1 cellular context compared by ENCODE assay signal in the genomic region with DNA sequence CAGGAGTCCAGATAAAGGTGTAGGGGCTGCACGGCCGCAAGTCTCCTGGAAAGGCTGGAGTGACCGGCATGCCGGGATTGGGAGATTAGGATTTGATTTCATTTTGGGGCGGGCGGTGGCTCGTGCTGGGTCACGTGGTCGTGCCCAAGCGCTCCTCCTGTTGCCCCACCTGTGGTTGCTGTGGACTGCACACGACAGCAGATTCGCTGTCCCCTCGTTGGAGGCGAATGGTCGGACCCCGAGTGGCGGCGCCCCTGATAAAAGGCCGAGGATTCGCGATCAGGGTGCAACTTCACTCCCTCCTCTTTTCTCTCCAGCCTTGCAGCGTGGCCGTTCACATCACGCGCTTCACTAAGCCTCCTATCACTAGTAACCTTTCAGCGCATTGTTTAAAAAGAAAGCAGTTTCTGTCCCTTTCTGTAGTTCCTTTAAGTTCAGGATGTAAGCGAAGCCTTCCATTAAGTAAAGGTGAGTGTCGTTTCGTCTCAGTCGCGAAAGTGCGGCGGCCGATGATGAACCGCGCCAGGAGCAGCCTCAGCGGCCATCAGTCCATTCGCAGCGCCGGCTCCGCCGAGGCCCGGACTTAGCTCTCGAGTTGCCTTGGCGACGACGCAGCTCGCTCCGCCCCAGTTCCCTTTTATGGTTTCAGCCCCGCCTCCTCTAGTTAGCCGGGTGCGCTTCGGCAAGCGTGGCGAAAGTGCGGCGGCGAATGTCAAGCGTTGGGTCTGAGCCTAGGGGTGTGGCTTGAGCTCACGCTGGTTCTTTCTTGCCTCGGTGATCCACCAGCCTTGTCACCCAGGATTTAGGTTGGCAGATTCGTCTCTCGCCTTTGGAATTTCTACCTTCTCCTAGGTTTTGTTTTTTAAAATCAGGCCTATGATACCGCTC.
TF ChIP-seq lines count a peak whose summit lies in the region.

No MANE protein-coding gene starts in this region.

TF ChIP-seq in K562, 482 proteins besides CTCF, POLR2A, EP300 and RAD21 (continues in another document):
- TF ChIP-seq SMARCE1 (IDR thresholded peaks at IDR 0.05) (no peak), ZNF785 (CRISPR knock-in tag; IDR thresholded peaks at IDR 0.05) (no peak), ATF1 (CRISPR knock-in tag; IDR thresholded peaks at IDR 0.05) (no peak), ATF1 (tag; IDR thresholded peaks at IDR 0.05) (peak; percentile 62), JUND (IDR thresholded peaks at IDR 0.05; ENCODE audit: borderline replicate concordance, low read depth, low read length) (peak; percentile 51; the same call in 1 of the 2 replicates), JUND (tag; IDR thresholded peaks at IDR 0.05; ENCODE audit: borderline replicate concordance, low read depth, low read length) (no peak), SMC3 (conservative IDR thresholded peaks at IDR 0.05; ENCODE audit: insufficient read depth, low read depth, low read length) (no peak), RFX1 (IDR thresholded peaks at IDR 0.05) (peak; percentile 91), ESRRB (CRISPR knock-in tag; IDR thresholded peaks at IDR 0.05; ENCODE audit: borderline replicate concordance) (no peak), HNRNPL (IDR thresholded peaks at IDR 0.05; ENCODE audit: low read depth, low read length) (no peak), TAF7 (tag; IDR thresholded peaks at IDR 0.05) (no peak), TAF9B (IDR thresholded peaks at IDR 0.05; ENCODE audit: partially characterized antibody) (no peak), MYNN (IDR thresholded peaks at IDR 0.05) (no peak), MYNN (CRISPR knock-in tag; IDR thresholded peaks at IDR 0.05) (no peak), HCFC1 (IDR thresholded peaks at IDR 0.05; ENCODE audit: low read depth, low read length) (peak; percentile 50), HDAC2 (IDR thresholded peaks at IDR 0.05) (no peak), ZBTB7A (IDR thresholded peaks at IDR 0.05; ENCODE audit: borderline replicate concordance, control insufficient read depth, low read depth, low read length) (no peak), POLR2G (IDR thresholded peaks at IDR 0.05; ENCODE audit: low read depth, low read length) (peak; percentile 79), POLR2H (tag; IDR thresholded peaks at IDR 0.05; ENCODE audit: low read depth) (peak; percentile 49), KLF13 (tag; IDR thresholded peaks at IDR 0.05; ENCODE audit: borderline replicate concordance, low read depth) (no peak), POLR3G (IDR thresholded peaks at IDR 0.05; ENCODE audit: extremely low read depth, insufficient read length, insufficient replicate concordance) (no peak), ZKSCAN3 (CRISPR knock-in tag; IDR thresholded peaks at IDR 0.05) (no peak), FOSL1 (tag; conservative IDR thresholded peaks at IDR 0.05) (no peak), XRCC3 (IDR thresholded peaks at IDR 0.05) (no peak), ZFP1 (CRISPR knock-in tag; IDR thresholded peaks at IDR 0.05) (no peak), ZNF583 (CRISPR knock-in tag; IDR thresholded peaks at IDR 0.05) (no peak), SRSF3 (IDR thresholded peaks at IDR 0.05; ENCODE audit: insufficient read depth, low read length) (no peak), ZZZ3 (IDR thresholded peaks at IDR 0.05) (no peak), MAFG (tag; conservative IDR thresholded peaks at IDR 0.05) (no peak), KAT8 (IDR thresholded peaks at IDR 0.05; ENCODE audit: low read depth) (no peak), NBN (IDR thresholded peaks at IDR 0.05; ENCODE audit: low read depth) (no peak), SUPT5H (IDR thresholded peaks at IDR 0.05) (peak; percentile 46), EZH2 (IDR thresholded peaks at IDR 0.05; ENCODE audit: borderline replicate concordance, low read depth, low read length) (no peak), RBM17 (IDR thresholded peaks at IDR 0.05; ENCODE audit: borderline replicate concordance, low read depth, low read length) (no peak), TAF1 (IDR thresholded peaks at IDR 0.05; ENCODE audit: control insufficient read depth, extremely low read depth, insufficient read depth, low read length, severe bottlenecking) (no peak), MEF2A (IDR thresholded peaks at IDR 0.05; ENCODE audit: control insufficient read depth, low read depth, low read length) (no peak), RBM22 (IDR thresholded peaks at IDR 0.05; ENCODE audit: low read depth, low read length, poor library complexity, severe bottlenecking) (peak; percentile 79), RBFOX2 (IDR thresholded peaks at IDR 0.05; ENCODE audit: low read depth, low read length) (peak; percentile 70), EHMT2 (IDR thresholded peaks at IDR 0.05) (no peak), HNRNPLL (IDR thresholded peaks at IDR 0.05; ENCODE audit: low read depth, low read length, poor library complexity, severe bottlenecking) (peak; percentile 89), POLR2AphosphoS2 (IDR thresholded peaks at IDR 0.05; ENCODE audit: low read length) (peak; percentile 96)
- TF ChIP-seq, protein P1, sequence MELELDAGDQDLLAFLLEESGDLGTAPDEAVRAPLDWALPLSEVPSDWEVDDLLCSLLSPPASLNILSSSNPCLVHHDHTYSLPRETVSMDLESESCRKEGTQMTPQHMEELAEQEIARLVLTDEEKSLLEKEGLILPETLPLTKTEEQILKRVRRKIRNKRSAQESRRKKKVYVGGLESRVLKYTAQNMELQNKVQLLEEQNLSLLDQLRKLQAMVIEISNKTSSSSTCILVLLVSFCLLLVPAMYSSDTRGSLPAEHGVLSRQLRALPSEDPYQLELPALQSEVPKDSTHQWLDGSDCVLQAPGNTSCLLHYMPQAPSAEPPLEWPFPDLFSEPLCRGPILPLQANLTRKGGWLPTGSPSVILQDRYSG (tag; conservative IDR thresholded peaks at IDR 0.05; ENCODE audit: low read depth) = no peak
- TF ChIP-seq, protein P2, sequence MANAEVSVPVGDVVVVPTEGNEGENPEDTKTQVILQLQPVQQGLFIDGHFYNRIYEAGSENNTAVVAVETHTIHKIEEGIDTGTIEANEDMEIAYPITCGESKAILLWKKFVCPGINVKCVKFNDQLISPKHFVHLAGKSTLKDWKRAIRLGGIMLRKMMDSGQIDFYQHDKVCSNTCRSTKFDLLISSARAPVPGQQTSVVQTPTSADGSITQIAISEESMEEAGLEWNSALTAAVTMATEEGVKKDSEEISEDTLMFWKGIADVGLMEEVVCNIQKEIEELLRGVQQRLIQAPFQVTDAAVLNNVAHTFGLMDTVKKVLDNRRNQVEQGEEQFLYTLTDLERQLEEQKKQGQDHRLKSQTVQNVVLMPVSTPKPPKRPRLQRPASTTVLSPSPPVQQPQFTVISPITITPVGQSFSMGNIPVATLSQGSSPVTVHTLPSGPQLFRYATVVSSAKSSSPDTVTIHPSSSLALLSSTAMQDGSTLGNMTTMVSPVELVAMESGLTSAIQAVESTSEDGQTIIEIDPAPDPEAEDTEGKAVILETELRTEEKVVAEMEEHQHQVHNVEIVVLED (CRISPR knock-in tag; IDR thresholded peaks at IDR 0.05) = no peak
- TF ChIP-seq, protein P3, sequence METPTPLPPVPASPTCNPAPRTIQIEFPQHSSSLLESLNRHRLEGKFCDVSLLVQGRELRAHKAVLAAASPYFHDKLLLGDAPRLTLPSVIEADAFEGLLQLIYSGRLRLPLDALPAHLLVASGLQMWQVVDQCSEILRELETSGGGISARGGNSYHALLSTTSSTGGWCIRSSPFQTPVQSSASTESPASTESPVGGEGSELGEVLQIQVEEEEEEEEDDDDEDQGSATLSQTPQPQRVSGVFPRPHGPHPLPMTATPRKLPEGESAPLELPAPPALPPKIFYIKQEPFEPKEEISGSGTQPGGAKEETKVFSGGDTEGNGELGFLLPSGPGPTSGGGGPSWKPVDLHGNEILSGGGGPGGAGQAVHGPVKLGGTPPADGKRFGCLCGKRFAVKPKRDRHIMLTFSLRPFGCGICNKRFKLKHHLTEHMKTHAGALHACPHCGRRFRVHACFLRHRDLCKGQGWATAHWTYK (CRISPR knock-in tag; IDR thresholded peaks at IDR 0.05) = no peak
- TF ChIP-seq, protein P4, sequence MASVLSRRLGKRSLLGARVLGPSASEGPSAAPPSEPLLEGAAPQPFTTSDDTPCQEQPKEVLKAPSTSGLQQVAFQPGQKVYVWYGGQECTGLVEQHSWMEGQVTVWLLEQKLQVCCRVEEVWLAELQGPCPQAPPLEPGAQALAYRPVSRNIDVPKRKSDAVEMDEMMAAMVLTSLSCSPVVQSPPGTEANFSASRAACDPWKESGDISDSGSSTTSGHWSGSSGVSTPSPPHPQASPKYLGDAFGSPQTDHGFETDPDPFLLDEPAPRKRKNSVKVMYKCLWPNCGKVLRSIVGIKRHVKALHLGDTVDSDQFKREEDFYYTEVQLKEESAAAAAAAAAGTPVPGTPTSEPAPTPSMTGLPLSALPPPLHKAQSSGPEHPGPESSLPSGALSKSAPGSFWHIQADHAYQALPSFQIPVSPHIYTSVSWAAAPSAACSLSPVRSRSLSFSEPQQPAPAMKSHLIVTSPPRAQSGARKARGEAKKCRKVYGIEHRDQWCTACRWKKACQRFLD (CRISPR knock-in tag; IDR thresholded peaks at IDR 0.05) = peak; percentile 41; the same call in 1 of the 2 replicates
- TF ChIP-seq, protein P5, sequence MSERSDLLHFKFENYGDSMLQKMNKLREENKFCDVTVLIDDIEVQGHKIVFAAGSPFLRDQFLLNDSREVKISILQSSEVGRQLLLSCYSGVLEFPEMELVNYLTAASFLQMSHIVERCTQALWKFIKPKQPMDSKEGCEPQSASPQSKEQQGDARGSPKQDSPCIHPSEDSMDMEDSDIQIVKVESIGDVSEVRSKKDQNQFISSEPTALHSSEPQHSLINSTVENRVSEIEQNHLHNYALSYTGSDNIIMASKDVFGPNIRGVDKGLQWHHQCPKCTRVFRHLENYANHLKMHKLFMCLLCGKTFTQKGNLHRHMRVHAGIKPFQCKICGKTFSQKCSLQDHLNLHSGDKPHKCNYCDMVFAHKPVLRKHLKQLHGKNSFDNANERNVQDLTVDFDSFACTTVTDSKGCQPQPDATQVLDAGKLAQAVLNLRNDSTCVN (CRISPR knock-in tag; IDR thresholded peaks at IDR 0.05) = no peak
- TF ChIP-seq, protein P6, sequence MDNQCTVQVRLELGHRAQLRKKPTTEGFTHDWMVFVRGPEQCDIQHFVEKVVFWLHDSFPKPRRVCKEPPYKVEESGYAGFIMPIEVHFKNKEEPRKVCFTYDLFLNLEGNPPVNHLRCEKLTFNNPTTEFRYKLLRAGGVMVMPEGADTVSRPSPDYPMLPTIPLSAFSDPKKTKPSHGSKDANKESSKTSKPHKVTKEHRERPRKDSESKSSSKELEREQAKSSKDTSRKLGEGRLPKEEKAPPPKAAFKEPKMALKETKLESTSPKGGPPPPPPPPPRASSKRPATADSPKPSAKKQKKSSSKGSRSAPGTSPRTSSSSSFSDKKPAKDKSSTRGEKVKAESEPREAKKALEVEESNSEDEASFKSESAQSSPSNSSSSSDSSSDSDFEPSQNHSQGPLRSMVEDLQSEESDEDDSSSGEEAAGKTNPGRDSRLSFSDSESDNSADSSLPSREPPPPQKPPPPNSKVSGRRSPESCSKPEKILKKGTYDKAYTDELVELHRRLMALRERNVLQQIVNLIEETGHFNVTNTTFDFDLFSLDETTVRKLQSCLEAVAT (IDR thresholded peaks at IDR 0.05) = no peak
- TF ChIP-seq, protein P7, sequence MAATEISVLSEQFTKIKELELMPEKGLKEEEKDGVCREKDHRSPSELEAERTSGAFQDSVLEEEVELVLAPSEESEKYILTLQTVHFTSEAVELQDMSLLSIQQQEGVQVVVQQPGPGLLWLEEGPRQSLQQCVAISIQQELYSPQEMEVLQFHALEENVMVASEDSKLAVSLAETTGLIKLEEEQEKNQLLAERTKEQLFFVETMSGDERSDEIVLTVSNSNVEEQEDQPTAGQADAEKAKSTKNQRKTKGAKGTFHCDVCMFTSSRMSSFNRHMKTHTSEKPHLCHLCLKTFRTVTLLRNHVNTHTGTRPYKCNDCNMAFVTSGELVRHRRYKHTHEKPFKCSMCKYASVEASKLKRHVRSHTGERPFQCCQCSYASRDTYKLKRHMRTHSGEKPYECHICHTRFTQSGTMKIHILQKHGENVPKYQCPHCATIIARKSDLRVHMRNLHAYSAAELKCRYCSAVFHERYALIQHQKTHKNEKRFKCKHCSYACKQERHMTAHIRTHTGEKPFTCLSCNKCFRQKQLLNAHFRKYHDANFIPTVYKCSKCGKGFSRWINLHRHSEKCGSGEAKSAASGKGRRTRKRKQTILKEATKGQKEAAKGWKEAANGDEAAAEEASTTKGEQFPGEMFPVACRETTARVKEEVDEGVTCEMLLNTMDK (IDR thresholded peaks at IDR 0.05; ENCODE audit: borderline replicate concordance, insufficient read depth, low read depth, low read length, poor library complexity, severe bottlenecking) = no peak
- TF ChIP-seq, protein P8, sequence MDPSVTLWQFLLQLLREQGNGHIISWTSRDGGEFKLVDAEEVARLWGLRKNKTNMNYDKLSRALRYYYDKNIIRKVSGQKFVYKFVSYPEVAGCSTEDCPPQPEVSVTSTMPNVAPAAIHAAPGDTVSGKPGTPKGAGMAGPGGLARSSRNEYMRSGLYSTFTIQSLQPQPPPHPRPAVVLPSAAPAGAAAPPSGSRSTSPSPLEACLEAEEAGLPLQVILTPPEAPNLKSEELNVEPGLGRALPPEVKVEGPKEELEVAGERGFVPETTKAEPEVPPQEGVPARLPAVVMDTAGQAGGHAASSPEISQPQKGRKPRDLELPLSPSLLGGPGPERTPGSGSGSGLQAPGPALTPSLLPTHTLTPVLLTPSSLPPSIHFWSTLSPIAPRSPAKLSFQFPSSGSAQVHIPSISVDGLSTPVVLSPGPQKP (CRISPR knock-in tag; IDR thresholded peaks at IDR 0.05) = no peak
- TF ChIP-seq, protein P9, sequence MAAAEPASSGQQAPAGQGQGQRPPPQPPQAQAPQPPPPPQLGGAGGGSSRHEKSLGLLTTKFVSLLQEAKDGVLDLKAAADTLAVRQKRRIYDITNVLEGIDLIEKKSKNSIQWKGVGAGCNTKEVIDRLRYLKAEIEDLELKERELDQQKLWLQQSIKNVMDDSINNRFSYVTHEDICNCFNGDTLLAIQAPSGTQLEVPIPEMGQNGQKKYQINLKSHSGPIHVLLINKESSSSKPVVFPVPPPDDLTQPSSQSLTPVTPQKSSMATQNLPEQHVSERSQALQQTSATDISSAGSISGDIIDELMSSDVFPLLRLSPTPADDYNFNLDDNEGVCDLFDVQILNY (CRISPR knock-in tag; IDR thresholded peaks at IDR 0.05) = no peak
- TF ChIP-seq, protein P10, sequence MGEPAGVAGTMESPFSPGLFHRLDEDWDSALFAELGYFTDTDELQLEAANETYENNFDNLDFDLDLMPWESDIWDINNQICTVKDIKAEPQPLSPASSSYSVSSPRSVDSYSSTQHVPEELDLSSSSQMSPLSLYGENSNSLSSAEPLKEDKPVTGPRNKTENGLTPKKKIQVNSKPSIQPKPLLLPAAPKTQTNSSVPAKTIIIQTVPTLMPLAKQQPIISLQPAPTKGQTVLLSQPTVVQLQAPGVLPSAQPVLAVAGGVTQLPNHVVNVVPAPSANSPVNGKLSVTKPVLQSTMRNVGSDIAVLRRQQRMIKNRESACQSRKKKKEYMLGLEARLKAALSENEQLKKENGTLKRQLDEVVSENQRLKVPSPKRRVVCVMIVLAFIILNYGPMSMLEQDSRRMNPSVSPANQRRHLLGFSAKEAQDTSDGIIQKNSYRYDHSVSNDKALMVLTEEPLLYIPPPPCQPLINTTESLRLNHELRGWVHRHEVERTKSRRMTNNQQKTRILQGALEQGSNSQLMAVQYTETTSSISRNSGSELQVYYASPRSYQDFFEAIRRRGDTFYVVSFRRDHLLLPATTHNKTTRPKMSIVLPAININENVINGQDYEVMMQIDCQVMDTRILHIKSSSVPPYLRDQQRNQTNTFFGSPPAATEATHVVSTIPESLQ (CRISPR knock-in tag; IDR thresholded peaks at IDR 0.05) = no peak
